27 cellular contexts compared by ENCODE assay signal in genomic region chr14:49485290-49485689, GRCh38.
"Had no signal": no experiment of that assay in that cellular context is flagged by ENCODE, and none has a peak within 500 bp of the region (broad histone marks: within the 10 kb centered on the region; RNA-seq: fewer than 3 reads in every experiment).

No MANE protein-coding gene starts in this region.

- FAIRE-seq: astrocyte, bronchial epithelial cell had no signal

- H3K9me3 ChIP-seq: gastrocnemius medialis had no signal

- ATAC-seq: activated CD4-positive, alpha-beta T cell treated with anti-CD3 and anti-CD28 coated beads for 36 hours; activated CD8-positive, alpha-beta T cell treated with anti-CD3 and anti-CD28 coated beads, Interleukin-2, amount 10 ng/mL, durations not matched to agents 7 days and 5 days; activated T-cell treated with anti-CD3 and anti-CD28 coated beads, Interleukin-2, amount 50 U/mL, for 72 hours; esophagus mucosa; foreskin keratinocyte; gastrocnemius medialis had no signal

- H3K4me3 ChIP-seq: coronary artery, dorsolateral prefrontal cortex, gastrocnemius medialis had no signal

- DNase-seq: activated CD4-positive, alpha-beta memory T cell treated with anti-CD3 and anti-CD28 coated beads for 36 hours; activated CD4-positive, alpha-beta T cell treated with anti-CD3 and anti-CD28 coated beads for 36 hours; activated CD4-positive, alpha-beta T cell treated with anti-CD3 and anti-CD28 coated beads, Interleukin-2, amount 10 ng/mL, durations not matched to agents 24 days and 14 days; activated CD4-positive, CD25-positive, alpha-beta regulatory T cell; activated CD4-positive, CD25-positive, alpha-beta regulatory T cell treated with anti-CD3 and anti-CD28 coated beads, Interleukin-2, amount 50 U/mL, for 72 hours; activated CD8-positive, alpha-beta memory T cell treated with anti-CD3 and anti-CD28 coated beads, Interleukin-2, amount 50 U/mL, for 48 hours; activated CD8-positive, alpha-beta T cell treated with anti-CD3 and anti-CD28 coated beads, Interleukin-2, amount 10 ng/mL, durations not matched to agents 7 days and 5 days; activated gamma-delta T cell; activated naive CD4-positive, alpha-beta T cell; activated naive CD4-positive, alpha-beta T cell treated with anti-CD3 and anti-CD28 coated beads, Interleukin-2, amount 50 U/mL, for 16 hours; activated T-cell treated with anti-CD3 and anti-CD28 coated beads for 4 hours; activated T-cell treated with anti-CD3 and anti-CD28 coated beads, Interleukin-2, amount 50 U/mL, for 24 hours; activated T-cell treated with anti-CD3 and anti-CD28 coated beads, Interleukin-2, amount 50 U/mL, for 72 hours; amniotic stem cell; anterior cingulate cortex; brain microvascular endothelial cell; dorsolateral prefrontal cortex; effector memory CD4-positive, alpha-beta T cell; endodermal cell; foreskin keratinocyte; gastrocnemius medialis; glutamatergic neuron; T-helper 2 cell had no signal

- H3K36me3 ChIP-seq: brain microvascular endothelial cell, gastrocnemius medialis had no signal

- H3K4me1 ChIP-seq: foreskin keratinocyte, gastrocnemius medialis had no signal

- H3K27ac ChIP-seq: brain microvascular endothelial cell, coronary artery, dorsolateral prefrontal cortex, foreskin keratinocyte, gastrocnemius medialis had no signal

- H3K27me3 ChIP-seq: brain microvascular endothelial cell, gastrocnemius medialis had no signal
